In the genomic region with DNA sequence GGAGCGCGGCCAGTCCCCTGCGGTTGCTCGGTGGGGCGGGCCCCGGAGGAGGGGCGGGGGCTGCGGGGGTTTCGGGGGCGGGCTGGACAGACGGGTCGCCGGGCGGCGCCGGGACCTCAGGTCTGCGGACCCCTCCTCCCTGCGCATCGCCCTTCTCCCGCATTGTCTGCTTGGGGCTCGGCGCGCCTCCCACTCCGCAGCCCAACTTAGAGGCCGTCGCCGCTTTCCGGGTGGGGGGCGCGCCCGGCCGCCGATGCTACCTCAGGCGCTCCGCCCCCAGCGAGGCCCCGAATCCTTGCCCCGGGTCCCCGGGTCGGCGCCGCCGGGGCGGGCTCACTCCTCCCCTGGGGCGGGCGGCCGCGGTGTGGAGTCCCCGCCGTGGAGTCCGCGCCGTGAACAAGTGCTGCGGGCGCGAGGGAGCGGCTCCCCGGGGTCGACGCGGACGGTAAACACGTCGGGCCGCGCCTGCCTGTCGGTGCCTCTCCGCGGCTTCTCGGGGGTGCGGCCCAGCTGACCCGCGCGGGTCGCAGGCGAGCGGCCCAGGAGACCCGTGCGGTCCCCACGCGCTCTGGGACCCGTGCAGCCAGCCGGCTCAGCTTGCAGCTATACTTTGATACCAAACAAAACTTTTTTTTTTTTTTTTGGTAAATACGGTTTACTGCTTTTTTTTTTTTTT, we compare ENCODE assay signal across 8 cellular contexts. TPM values are rescaled to one million over a fixed set of nuclear protein-coding genes. Genes with fewer than 3 reads are reported as not detected.
DNase-seq lines count a peak whose midpoint lies in the region; ATAC-seq and TF ChIP-seq lines count a peak whose summit lies in the region.

No MANE protein-coding gene starts in this region.

- H3K27me3 ChIP-seq in BJ (ENCODE audit: control insufficient read depth, insufficient read depth, low read length) (no peaks in the 10 kb centered on the region), mesendoderm (ENCODE audit: insufficient read depth, low read length, poor library complexity) (no peaks in the 10 kb centered on the region)

- no peak overlapping the region for H2AK5ac ChIP-seq in mesendoderm (ENCODE audit: low read length)

- H2BK120ac ChIP-seq in mesendoderm (ENCODE audit: low read depth, low read length), result no peak overlapping the region

- CTCF ChIA-PET in BJ (lab: Yijun Ruan, JAX), result interaction anchor here (0.6 to 1.4 kb wide), 6 partner anchors 14 to 84 kb away, joined by 3 to 6 read pairs (median 4); no protein-coding TSS in a partner anchor

- no peak for TF ChIP-seq CTCF in BJ (IDR thresholded peaks at IDR 0.05; ENCODE audit: insufficient read depth, low read depth, low read length)

- intact Hi-C loops in dendritic cell treated with granulocyte-macrophage colony-stimulating factor and Interleukin-4, amounts not matched to agents 40 ng/mL and 50 ng/mL, for 4 days (cut with micrococcal nuclease), result loop anchor here (1.0 to 5.0 kb wide), 2 partner anchors 27 to 49 kb away; no protein-coding TSS in a partner anchor

- H4K8ac ChIP-seq in mesendoderm (ENCODE audit: low read depth, low read length), result peak overlapping the region; percentile 79

- POLR2A ChIA-PET in BJ (lab: Charles Lee), result interaction anchor here (0.9 kb wide), 1 partner anchor 17 kb away, joined by 4 read pairs; no protein-coding TSS in a partner anchor

- H3K36me3 Mint-ChIP-seq in dendritic cell treated with granulocyte-macrophage colony-stimulating factor and Interleukin-4, amounts not matched to agents 40 ng/mL and 50 ng/mL, for 4 days (ENCODE audit: low read depth), result peaks cover 6% of the 10 kb centered on the region

- H3K9ac ChIP-seq in mesendoderm (ENCODE audit: low read length), result peak overlapping the region; percentile 84

- ATAC-seq in GM19455 (IDR thresholded peaks at IDR 0.05; ENCODE audit: unreplicated experiment), result peak; percentile 44
- peak; percentile 23 for ATAC-seq in HG03571 (IDR thresholded peaks at IDR 0.05; ENCODE audit: unreplicated experiment)

- H2BK5ac ChIP-seq in mesendoderm (ENCODE audit: low read length), result no peak overlapping the region

- no peaks in the 10 kb centered on the region for H3K27me3 Mint-ChIP-seq in dendritic cell treated with granulocyte-macrophage colony-stimulating factor and Interleukin-4, amounts not matched to agents 40 ng/mL and 50 ng/mL, for 4 days

- no peak for DNase-seq in BJ (ENCODE audit: low read depth)
- peak; percentile 38 to 43 for DNase-seq in activated CD4-positive, alpha-beta T cell treated with anti-CD3 and anti-CD28 coated beads for 24 hours (ENCODE audit: low read depth in 2 of 2)
- DNase-seq in mesendoderm, result no peak
- peak; percentile 10 to 18 for DNase-seq in stimulated activated CD8-positive, alpha-beta memory T cell treated with anti-CD3 and anti-CD28 coated beads, Interleukin-4, amount 100 ng/mL, for 1 hour (ENCODE audit: low read depth in 2 of 2, low spot score in 1 of 2)
- DNase-seq in NCI-H510A (lab: John Stamatoyannopoulos, UW), result no peak

- peaks cover 14% of the 10 kb centered on the region for H3K4me1 ChIP-seq in mesendoderm (ENCODE audit: control insufficient read depth, low read depth, low read length)

- H4K5ac ChIP-seq in mesendoderm (ENCODE audit: low read length), result no peak overlapping the region

- H3K4me3 Mint-ChIP-seq in dendritic cell treated with granulocyte-macrophage colony-stimulating factor and Interleukin-4, amounts not matched to agents 40 ng/mL and 50 ng/mL, for 4 days, result peak overlapping the region; percentile 93

- H3K27ac ChIP-seq in mesendoderm (ENCODE audit: low read depth, low read length), result peak overlapping the region; percentile 98

- H3K79me2 ChIP-seq in mesendoderm (ENCODE audit: control insufficient read depth, insufficient read depth, low read length), result peaks cover 44% of the 10 kb centered on the region

- H3K4ac ChIP-seq in mesendoderm (ENCODE audit: low read depth, low read length), result no peak overlapping the region

- H3K36me3 ChIP-seq in BJ (ENCODE audit: control insufficient read depth, insufficient read depth, low read length), result no peaks in the 10 kb centered on the region
- no peaks in the 10 kb centered on the region for H3K36me3 ChIP-seq in mesendoderm (ENCODE audit: control insufficient read depth, insufficient read depth, low read length)

- H3K23ac ChIP-seq in mesendoderm (ENCODE audit: low read length), result peak overlapping the region; percentile 25

- peak overlapping the region; percentile 79 for H3K4me3 ChIP-seq in BJ (ENCODE audit: low read depth, low read length)
- peak overlapping the region; percentile 73 for H3K4me3 ChIP-seq in mesendoderm (ENCODE audit: low read length)

- H3K18ac ChIP-seq in mesendoderm (ENCODE audit: low read length), result peak overlapping the region; percentile 91

- H2BK15ac ChIP-seq in mesendoderm (replicated peaks; ENCODE audit: low read depth), result no peak overlapping the region

- H3K4me1 Mint-ChIP-seq in dendritic cell treated with granulocyte-macrophage colony-stimulating factor and Interleukin-4, amounts not matched to agents 40 ng/mL and 50 ng/mL, for 4 days (ENCODE audit: low read depth), result peaks cover 32% of the 10 kb centered on the region

- peak overlapping the region; percentile 95 for H3K27ac Mint-ChIP-seq in dendritic cell treated with granulocyte-macrophage colony-stimulating factor and Interleukin-4, amounts not matched to agents 40 ng/mL and 50 ng/mL, for 4 days

- H3K4me2 ChIP-seq in mesendoderm (ENCODE audit: low read length), result no peak overlapping the region

- no peaks in the 10 kb centered on the region for H3K9me3 Mint-ChIP-seq in dendritic cell treated with granulocyte-macrophage colony-stimulating factor and Interleukin-4, amounts not matched to agents 40 ng/mL and 50 ng/mL, for 4 days

- H3K56ac ChIP-seq in mesendoderm (ENCODE audit: low read length), result peak overlapping the region; percentile 91

- WGBS in mesendoderm (ENCODE audit: extremely low coverage, insufficient coverage, low lambda C conversion rate), result no CpG with 5 or more reads among the region's 84 CpGs

- peaks cover 6% of the 10 kb centered on the region for H3K79me1 ChIP-seq in mesendoderm (ENCODE audit: low read length)

RNA-seq across cellular contexts. Expression of a gene that starts 0.6 kb away (rescaled TPM):
- 13.6 and 14.0 TPM in 2 replicates for polyA plus RNA-seq in BJ (2011; rRNA removed)
- 63.3 and 87.5 TPM in 2 replicates for polyA minus RNA-seq in BJ (2011; rRNA and poly(A)+ RNA removed)
- polyA plus RNA-seq in mesendoderm (2013, experiment 1 of 2), result 23.0 TPM
- polyA plus RNA-seq in mesendoderm (2013, experiment 2 of 2), result 24.9 TPM

Comparison
In these comparisons a context has a peak if more than half of its experiments do, and no peak if none do; other contexts are left out.
1. DNase-seq: peak in activated CD4-positive, alpha-beta T cell treated with anti-CD3 and anti-CD28 coated beads for 24 hours (2 of 2) and stimulated activated CD8-positive, alpha-beta memory T cell treated with anti-CD3 and anti-CD28 coated beads, Interleukin-4, amount 100 ng/mL, for 1 hour (2 of 2); none in BJ (single experiment), mesendoderm (single experiment) and NCI-H510A (single experiment).